ENCODE assay signal across 2 cellular contexts in the genomic region with DNA sequence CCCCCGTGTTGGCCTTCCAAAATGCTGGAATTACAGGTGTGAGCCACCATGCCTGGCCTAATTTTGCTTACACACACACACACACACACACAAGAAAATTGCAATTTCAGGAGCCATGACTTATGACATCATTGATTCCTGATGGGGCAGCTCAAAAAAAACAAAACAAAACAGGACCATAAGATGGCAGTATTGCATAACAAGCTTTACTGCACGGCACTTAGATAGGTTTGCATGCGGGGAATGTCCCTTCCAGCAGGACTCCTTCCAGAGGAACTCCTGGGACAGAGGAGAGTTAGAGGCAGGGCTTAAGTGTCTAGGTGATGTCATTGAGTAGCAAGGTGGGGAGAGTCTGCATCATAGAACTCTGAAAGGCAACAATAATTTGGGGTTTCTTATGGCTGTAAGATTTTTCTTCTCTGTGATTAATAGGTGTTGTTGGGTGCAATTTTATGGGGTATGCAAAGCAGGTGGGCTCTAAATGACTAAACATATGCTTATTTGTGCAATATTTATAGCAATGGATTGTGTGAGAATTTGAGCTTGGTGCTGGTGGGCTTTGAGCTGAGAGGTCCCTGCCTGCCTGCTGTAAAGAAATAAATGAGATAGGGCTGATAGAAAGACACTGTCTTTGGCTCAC.
TF ChIP-seq lines count a peak whose summit lies in the region.

No MANE protein-coding gene starts in this region.

TF ChIP-seq in IMR-90, 13 proteins besides CTCF, POLR2A, EP300 and RAD21:
- TF ChIP-seq CEBPB (IDR thresholded peaks at IDR 0.05; ENCODE audit: low read depth, low read length) (peak; percentile 73), SMC3 (IDR thresholded peaks at IDR 0.05; ENCODE audit: low read depth, low read length) (peak; percentile 43), USF2 (IDR thresholded peaks at IDR 0.05; ENCODE audit: low read depth, low read length) (no peak)

TF ChIP-seq in H1, 55 proteins besides CTCF, POLR2A, EP300 and RAD21:
- no peak for TF ChIP-seq HDAC2 (IDR thresholded peaks at IDR 0.05; ENCODE audit: borderline replicate concordance in 1 of 2, low read depth in 2 of 2, low read length in 2 of 2)
- TF ChIP-seq GTF2F1 (IDR thresholded peaks at IDR 0.05; ENCODE audit: borderline replicate concordance, low read depth, low read length), result no peak
- TF ChIP-seq JUND (IDR thresholded peaks at IDR 0.05; ENCODE audit: low read length), result peak; percentile 44; the same call in 1 of the 2 replicates
- TF ChIP-seq, protein P1, sequence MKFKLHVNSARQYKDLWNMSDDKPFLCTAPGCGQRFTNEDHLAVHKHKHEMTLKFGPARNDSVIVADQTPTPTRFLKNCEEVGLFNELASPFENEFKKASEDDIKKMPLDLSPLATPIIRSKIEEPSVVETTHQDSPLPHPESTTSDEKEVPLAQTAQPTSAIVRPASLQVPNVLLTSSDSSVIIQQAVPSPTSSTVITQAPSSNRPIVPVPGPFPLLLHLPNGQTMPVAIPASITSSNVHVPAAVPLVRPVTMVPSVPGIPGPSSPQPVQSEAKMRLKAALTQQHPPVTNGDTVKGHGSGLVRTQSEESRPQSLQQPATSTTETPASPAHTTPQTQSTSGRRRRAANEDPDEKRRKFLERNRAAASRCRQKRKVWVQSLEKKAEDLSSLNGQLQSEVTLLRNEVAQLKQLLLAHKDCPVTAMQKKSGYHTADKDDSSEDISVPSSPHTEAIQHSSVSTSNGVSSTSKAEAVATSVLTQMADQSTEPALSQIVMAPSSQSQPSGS (IDR thresholded peaks at IDR 0.05; ENCODE audit: low read length), result 0 out of 2 replicates have a peak, but pooled peaks have one; percentile 62
- 0 out of 2 replicates have a peak, but pooled peaks have one; percentile 38 for TF ChIP-seq CEBPB (IDR thresholded peaks at IDR 0.05; ENCODE audit: low read depth, low read length)
- TF ChIP-seq RFX5 (IDR thresholded peaks at IDR 0.05; ENCODE audit: borderline replicate concordance, low read depth, low read length), result no peak
